ENCODE assay signal across 12 cellular contexts in genomic region chr1:156121441-156121840, GRCh38. TPM values are rescaled to one million over a fixed set of nuclear protein-coding genes. Genes with fewer than 3 reads are reported as not detected.
A peak's percentile ranks its signal among the peaks of the same experiment; 100 is the strongest.
DNase-seq lines count a peak whose midpoint lies in the region; ATAC-seq and TF ChIP-seq lines count a peak whose summit lies in the region.
"Had no signal": no experiment of that assay in that cellular context is flagged by ENCODE, and none has a peak within 500 bp of the region (broad histone marks: within the 10 kb centered on the region; RNA-seq: fewer than 3 reads in every experiment).

No MANE protein-coding gene starts in this region.

- no peak for TF ChIP-seq CTCF in Calu3 (IDR thresholded peaks at IDR 0.05; ENCODE audit: unreplicated experiment)

- H3K4me1 ChIP-seq in right cardiac atrium (ENCODE audit: control insufficient read depth, insufficient read depth, low read length) = peaks cover 45% of the 10 kb centered on the region

- 56 to 89% (median 75%) methylated on average over 4 of the region's 4 CpGs for WGBS in adipose tissue, 3 donors
- 62% methylated on average over 4 of the region's 4 CpGs for WGBS in right cardiac atrium

- H3K36me3 Mint-ChIP-seq in Calu3 (ENCODE audit: insufficient read depth, unreplicated experiment) = peaks cover 98% of the 10 kb centered on the region

- peaks cover 89% of the 10 kb centered on the region for H3K4me1 Mint-ChIP-seq in Calu3 (ENCODE audit: low read depth, unreplicated experiment)

- no peaks in the 10 kb centered on the region for H3K9me3 ChIP-seq in right cardiac atrium (ENCODE audit: control insufficient read depth, low read length)

- CTCF ChIA-PET in Calu3 (lab: Charles Lee) = interaction anchor here (0.7 to 4.6 kb wide), 5 partner anchors 9 to 91 kb away, joined by 3 to 32 read pairs (median 7); partner anchors contain the start of gene PMF1

- H3K27ac ChIP-seq in adipose tissue (ENCODE audit: low read depth, low read length) (peak overlapping the region; percentile 9), right cardiac atrium (ENCODE audit: low read length) (peak overlapping the region; percentile 92), skin epidermis (peak overlapping the region in 20 of 21 experiments; percentile 85 to 100 (median 98))

- no peak for ATAC-seq in right cardiac atrium
- ATAC-seq in GM21529 (IDR thresholded peaks at IDR 0.05; ENCODE audit: unreplicated experiment) = no peak
- ATAC-seq: activated naive CD4-positive, alpha-beta T cell treated with anti-CD3 and anti-CD28 coated beads, Interleukin-2, amount 50 U/mL, for 72 hours had no signal

- H3K4me3 ChIP-seq in right cardiac atrium (ENCODE audit: low read length) (peak overlapping the region; percentile 2), skin epidermis (peak overlapping the region in 6 of 7 experiments; percentile 2 to 98 (median 12))

- no peaks in the 10 kb centered on the region for H3K9me3 Mint-ChIP-seq in Calu3 (ENCODE audit: low read depth, unreplicated experiment)
- H3K9me3 Mint-ChIP-seq: activated naive CD4-positive, alpha-beta T cell treated with anti-CD3 and anti-CD28 coated beads, Interleukin-2, amount 50 U/mL, for 72 hours; neural crest cell had no signal

- no TSS peak for BruUV-seq in Calu3 (replicated peaks; lab: Mats Ljungman, UMichigan)

- H3K4me3 Mint-ChIP-seq in Calu3 (ENCODE audit: low read depth, unreplicated experiment) = peak overlapping the region; percentile 82
- H3K4me3 Mint-ChIP-seq: neural crest cell had no signal

- peak overlapping the region; percentile 99 for H3K27ac Mint-ChIP-seq in Calu3 (ENCODE audit: unreplicated experiment)

- no peak for DNase-seq in Calu3
- peak in 1 of 3 donors; percentile 32 for DNase-seq in right cardiac atrium
- no peak for DNase-seq in NCI-H1092 treated with DMSO at 0.1 percent for 48 hours (lab: John Stamatoyannopoulos, UW)
- DNase-seq in DMS153 (lab: John Stamatoyannopoulos, UW) = no peak
- no peak for DNase-seq in NCI-H1417 treated with DMSO at 0.1 percent for 48 hours (lab: John Stamatoyannopoulos, UW)
- DNase-seq: activated CD4-positive, CD25-positive, alpha-beta regulatory T cell treated with anti-CD3 and anti-CD28 coated beads, Interleukin-2, amount 50 U/mL, for 72 hours; KBM-7 had no signal

- H3K27me3 ChIP-seq in right cardiac atrium (ENCODE audit: control insufficient read depth, insufficient read depth) = no peaks in the 10 kb centered on the region

- H3K27me3 Mint-ChIP-seq in Calu3 (ENCODE audit: unreplicated experiment) = no peaks in the 10 kb centered on the region

- intact Hi-C loops in Calu3 (cut with micrococcal nuclease; ENCODE audit: unreplicated experiment) (no loop called here), right cardiac atrium (cut with DNase I) (no loop called here)

RNA-seq across cellular contexts. Expression of gene LMNA, which starts 6.9 kb away (rescaled TPM):
- 499 and 514 TPM in 2 replicates for total RNA-seq in Calu3 (2022)
- 100 to 1,000 TPM in 2 of 3 donors, 10 to 100 TPM in 1; 58.6 to 543 (median 239) TPM for polyA plus RNA-seq in adipose tissue
- 100 to 1,000 TPM; 238 to 451 (median 281) TPM for total RNA-seq in right cardiac atrium
- polyA plus RNA-seq in right cardiac atrium = 247 TPM

RNA-seq across cellular contexts. Expression of gene SEMA4A, which starts 31.9 kb away (rescaled TPM):
- total RNA-seq in Calu3 (2022) (6.9 and 7.2 TPM in 2 replicates), right cardiac atrium (1 to 10 TPM; 2.3 to 3.4 (median 2.7) TPM)
- polyA plus RNA-seq in adipose tissue (1 to 10 TPM; 2.1 to 9.5 (median 7.4) TPM), right cardiac atrium (3.7 TPM)

RNA-seq across cellular contexts. Expression of gene MEX3A, which starts 39.2 kb away (rescaled TPM):
- total RNA-seq in Calu3 (2022) (3.3 and 5.0 TPM in 2 replicates), right cardiac atrium (under 1 TPM; 0.17 to 0.33 (median 0.19) TPM)
- polyA plus RNA-seq in adipose tissue (under 1 TPM; under 0.01 to 0.43 (median 0.26) TPM), right cardiac atrium (0.25 TPM)

Comparison
In these comparisons a context has a peak if more than half of its experiments do, and no peak if none do; other contexts are left out.
1. H3K27ac ChIP-seq: peak in every context shown above with its lines; median percentile 98 in skin epidermis; 92 in right cardiac atrium; 9 in adipose tissue.